ENCODE assay signal across 27 cellular contexts in the genomic region with DNA sequence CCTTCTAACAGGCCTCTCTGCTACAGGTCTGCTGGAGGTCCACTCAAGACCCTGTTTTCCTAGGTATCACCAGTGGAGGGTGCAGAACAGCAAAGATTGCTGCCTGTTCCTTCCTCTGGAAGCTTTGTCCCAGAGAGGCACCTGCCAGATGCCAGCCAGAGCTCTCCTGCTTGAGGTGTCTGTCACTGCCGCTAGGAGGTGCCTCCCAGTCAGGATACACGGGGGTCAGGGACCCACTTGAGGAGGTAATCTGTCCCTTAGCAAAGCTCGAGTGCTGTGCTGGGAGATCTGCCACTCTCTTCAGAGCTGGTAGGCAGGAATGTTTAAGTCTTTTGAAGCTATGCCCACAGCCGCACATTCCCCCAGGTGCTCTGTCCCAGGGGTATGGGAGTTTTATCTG.
"Had no signal": no experiment of that assay in that cellular context is flagged by ENCODE, and none has a peak within 500 bp of the region (broad histone marks: within the 10 kb centered on the region; RNA-seq: fewer than 3 reads in every experiment).

No MANE protein-coding gene starts in this region.

- ATAC-seq: natural killer cell; pancreas; psoas muscle; right cardiac atrium; right lobe of liver; stimulated activated effector memory CD8-positive, alpha-beta T cell treated with anti-CD3 and anti-CD28 coated beads, Interleukin-12 subunit alpha, Interleukin-12 subunit beta, amount 100 ng/mL, for 72 hours; stimulated activated naive B cell treated with anti-CD40 and anti-IgM and Interleukin-4, amounts not matched to agents 10 μg/mL and 1 μg/mL and 100 μg/mL, for 72 hours had no signal

- H3K36me3 ChIP-seq: thoracic aorta, thyroid gland had no signal

- H3K4me1 ChIP-seq: right lobe of liver, tibial nerve, upper lobe of left lung, vagina had no signal

- DNase-seq: natural killer cell; nephron progenitor cell; nucleus accumbens; psoas muscle; right cardiac atrium; right lobe of liver; sigmoid colon; small intestine; stimulated activated CD4-positive, alpha-beta T cell treated with anti-CD3 and anti-CD28 coated beads, Interleukin-15, amount 100 ng/mL, for 24 hours; stimulated activated CD4-positive, alpha-beta T cell treated with anti-CD3 and anti-CD28 coated beads, Interleukin-2, amount 100 ng/mL, for 24 hours; stimulated activated CD4-positive, alpha-beta T cell treated with anti-CD3 and anti-CD28 coated beads, Interleukin-2, amount 100 ng/mL, for 48 hours; stimulated activated CD4-positive, alpha-beta T cell treated with anti-CD3 and anti-CD28 coated beads, Interleukin-4, amount 100 ng/mL, for 24 hours; stimulated activated naive B cell treated with anti-CD40 and anti-IgM and Interleukin-4, amounts not matched to agents 10 μg/mL and 1 μg/mL and 100 μg/mL, for 72 hours; stimulated activated naive CD4-positive, alpha-beta T cell treated with Interleukin-2 at 50 U/mL for 16 hours; stomach; thyroid gland; trophoblast cell; upper lobe of left lung had no signal

- H3K4me3 ChIP-seq: pancreas, psoas muscle, right lobe of liver, sigmoid colon, stomach, thoracic aorta, thyroid gland, tibial nerve, upper lobe of left lung, vagina had no signal

- H3K27me3 Mint-ChIP-seq: stimulated activated naive B cell treated with anti-CD40 and anti-IgM and Interleukin-4, amounts not matched to agents 10 μg/mL and 1 μg/mL and 100 μg/mL, for 72 hours; stimulated activated naive CD8-positive, alpha-beta T cell treated with anti-CD3 and anti-CD28 coated beads, Interleukin-15, Interleukin-2, amounts not matched to agents 100 ng/mL and 50 ng/mL, for 24 hours had no signal

- H3K27ac ChIP-seq: neutrophil, pancreas, psoas muscle, right lobe of liver, sigmoid colon, stomach, thoracic aorta, thyroid gland, tibial nerve, upper lobe of left lung, vagina had no signal

- H3K27ac Mint-ChIP-seq: natural killer cell; nephron progenitor cell; stimulated activated effector memory CD8-positive, alpha-beta T cell treated with anti-CD3 and anti-CD28 coated beads, Interleukin-12 subunit alpha, Interleukin-12 subunit beta, amount 100 ng/mL, for 72 hours; stimulated activated naive B cell treated with anti-CD40 and anti-IgM and Interleukin-4, amounts not matched to agents 10 μg/mL and 1 μg/mL and 100 μg/mL, for 72 hours; stimulated activated naive CD8-positive, alpha-beta T cell treated with anti-CD3 and anti-CD28 coated beads, Interleukin-15, Interleukin-2, amounts not matched to agents 100 ng/mL and 50 ng/mL, for 24 hours had no signal

- H3K4me1 Mint-ChIP-seq: nephron progenitor cell, neural crest cell had no signal

- H3K9me3 ChIP-seq: neutrophil, pancreas, psoas muscle, right lobe of liver, sigmoid colon, stomach, thoracic aorta, thyroid gland, tibial nerve, upper lobe of left lung, vagina had no signal

- H3K27me3 ChIP-seq: neutrophil, pancreas, right lobe of liver, sigmoid colon, stomach, thyroid gland, tibial nerve, upper lobe of left lung, vagina had no signal

- FAIRE-seq: pancreas, small intestine, urothelium cell line had no signal

- H3K4me3 Mint-ChIP-seq: natural killer cell; nephron progenitor cell; neural crest cell; stimulated activated effector memory CD8-positive, alpha-beta T cell treated with anti-CD3 and anti-CD28 coated beads, Interleukin-12 subunit alpha, Interleukin-12 subunit beta, amount 100 ng/mL, for 72 hours; stimulated activated naive B cell treated with anti-CD40 and anti-IgM and Interleukin-4, amounts not matched to agents 10 μg/mL and 1 μg/mL and 100 μg/mL, for 72 hours; stimulated activated naive CD8-positive, alpha-beta T cell treated with anti-CD3 and anti-CD28 coated beads, Interleukin-15, Interleukin-2, amounts not matched to agents 100 ng/mL and 50 ng/mL, for 24 hours had no signal
